In the genomic region with DNA sequence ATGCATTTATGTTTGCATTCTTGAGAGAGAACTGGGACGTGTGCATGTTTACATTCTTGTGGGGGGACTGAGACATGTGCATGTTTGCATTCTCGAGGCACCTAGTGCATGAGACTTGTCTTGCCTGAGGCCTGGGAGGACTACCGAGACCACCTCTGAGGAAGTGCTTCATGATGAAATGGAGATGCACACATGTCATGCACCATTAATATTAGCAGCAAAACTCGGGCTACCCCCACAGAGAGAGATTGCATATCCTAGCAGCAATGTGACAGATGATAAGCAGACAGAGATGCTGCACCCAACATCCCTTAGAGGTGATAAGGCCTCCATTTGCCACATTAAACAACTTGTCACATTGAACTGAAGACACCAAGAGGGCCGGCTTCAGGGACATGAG, we compare ENCODE assay signal across 28 cellular contexts.
"Had no signal": no experiment of that assay in that cellular context is flagged by ENCODE, and none has a peak within 500 bp of the region (broad histone marks: within the 10 kb centered on the region; RNA-seq: fewer than 3 reads in every experiment).

No MANE protein-coding gene starts in this region.

- H3K4me3 ChIP-seq: breast epithelium, gastrocnemius medialis, SK-N-MC, skin epidermis, upper lobe of left lung had no signal

- H3K36me3 ChIP-seq: breast epithelium, gastrocnemius medialis, upper lobe of left lung had no signal

- H3K27me3 ChIP-seq: upper lobe of left lung had no signal

- H3K36me3 Mint-ChIP-seq: activated naive CD4-positive, alpha-beta T cell treated with anti-CD3 and anti-CD28 coated beads, Interleukin-2, amount 50 U/mL, for 72 hours; naive thymus-derived CD4-positive, alpha-beta T cell; WTC11 had no signal

- H3K27ac ChIP-seq: breast epithelium, gastrocnemius medialis, SK-N-MC, skin epidermis, upper lobe of left lung had no signal

- DNase-seq: activated CD4-positive, alpha-beta T cell treated with anti-CD3 and anti-CD28 coated beads for 1 hour; activated CD4-positive, alpha-beta T cell treated with anti-CD3 and anti-CD28 coated beads, Interleukin-2, amount 10 ng/mL, durations not matched to agents 7 days and 5 days; activated CD8-positive, alpha-beta T cell treated with anti-CD3 and anti-CD28 coated beads for 36 hours; activated naive CD4-positive, alpha-beta T cell; activated T-cell treated with anti-CD3 and anti-CD28 coated beads, Interleukin-2, amount 50 U/mL, for 1 hour; dermis blood vessel endothelial cell; effector CD8-positive, alpha-beta T cell; gastrocnemius medialis; glutamatergic neuron; left cardiac atrium; mammary epithelial cell; midbrain; stimulated activated CD4-positive, alpha-beta T cell treated with anti-CD3 and anti-CD28 coated beads, Interleukin-12 subunit alpha, Interleukin-12 subunit beta, amount 100 ng/mL, for 4 hours; stimulated activated CD4-positive, alpha-beta T cell treated with anti-CD3 and anti-CD28 coated beads, Interleukin-4, amount 100 ng/mL, for 1 hour; stimulated activated naive CD8-positive, alpha-beta T cell treated with anti-CD3 and anti-CD28 coated beads, Interleukin-15, Interleukin-2, amounts not matched to agents 100 U/mL and 50 U/mL, for 24 hours; SW 1271; T-helper 17 cell; T1000; upper lobe of left lung had no signal

- H3K9me3 ChIP-seq: breast epithelium, gastrocnemius medialis, upper lobe of left lung had no signal

- H3K27me3 Mint-ChIP-seq: activated CD8-positive, alpha-beta T cell treated with anti-CD3 and anti-CD28 coated beads for 36 hours had no signal

- H3K27ac Mint-ChIP-seq: activated CD4-positive, alpha-beta T cell treated with anti-CD3 and anti-CD28 coated beads, Interleukin-2, amount 10 ng/mL, durations not matched to agents 7 days and 5 days; activated CD8-positive, alpha-beta T cell treated with anti-CD3 and anti-CD28 coated beads for 36 hours; activated naive CD4-positive, alpha-beta T cell treated with anti-CD3 and anti-CD28 coated beads, Interleukin-2, amount 50 U/mL, for 72 hours; naive thymus-derived CD4-positive, alpha-beta T cell; progenitor cell of endocrine pancreas; T-helper 17 cell had no signal

- H3K4me1 ChIP-seq: breast epithelium had no signal

- H3K4me1 Mint-ChIP-seq: activated CD4-positive, alpha-beta T cell treated with anti-CD3 and anti-CD28 coated beads, Interleukin-2, amount 10 ng/mL, durations not matched to agents 7 days and 5 days; central memory CD8-positive, alpha-beta T cell; naive thymus-derived CD4-positive, alpha-beta T cell; T-helper 17 cell; WTC11 had no signal

- ATAC-seq: activated CD8-positive, alpha-beta T cell treated with anti-CD3 and anti-CD28 coated beads for 36 hours; activated naive CD4-positive, alpha-beta T cell treated with anti-CD3 and anti-CD28 coated beads, Interleukin-2, amount 50 U/mL, for 72 hours; gastrocnemius medialis; left cardiac atrium; naive thymus-derived CD4-positive, alpha-beta T cell; sciatic nerve; stimulated activated naive CD8-positive, alpha-beta T cell treated with anti-CD3 and anti-CD28 coated beads, Interleukin-15, Interleukin-2, amounts not matched to agents 100 U/mL and 50 U/mL, for 24 hours; T-helper 17 cell; WTC11 had no signal

- H3K4me3 Mint-ChIP-seq: activated CD4-positive, alpha-beta T cell treated with anti-CD3 and anti-CD28 coated beads, Interleukin-2, amount 10 ng/mL, durations not matched to agents 7 days and 5 days; activated CD8-positive, alpha-beta T cell treated with anti-CD3 and anti-CD28 coated beads for 36 hours; central memory CD8-positive, alpha-beta T cell; naive thymus-derived CD4-positive, alpha-beta T cell; T-helper 17 cell; WTC11 had no signal

- H3K9me3 Mint-ChIP-seq: activated CD4-positive, alpha-beta T cell treated with anti-CD3 and anti-CD28 coated beads, Interleukin-2, amount 10 ng/mL, durations not matched to agents 7 days and 5 days; activated CD8-positive, alpha-beta T cell treated with anti-CD3 and anti-CD28 coated beads for 36 hours; activated naive CD4-positive, alpha-beta T cell treated with anti-CD3 and anti-CD28 coated beads, Interleukin-2, amount 50 U/mL, for 72 hours; central memory CD8-positive, alpha-beta T cell; naive thymus-derived CD4-positive, alpha-beta T cell; WTC11 had no signal
